Comparison of ENCODE assay signal across 10 cellular contexts in the genomic region with DNA sequence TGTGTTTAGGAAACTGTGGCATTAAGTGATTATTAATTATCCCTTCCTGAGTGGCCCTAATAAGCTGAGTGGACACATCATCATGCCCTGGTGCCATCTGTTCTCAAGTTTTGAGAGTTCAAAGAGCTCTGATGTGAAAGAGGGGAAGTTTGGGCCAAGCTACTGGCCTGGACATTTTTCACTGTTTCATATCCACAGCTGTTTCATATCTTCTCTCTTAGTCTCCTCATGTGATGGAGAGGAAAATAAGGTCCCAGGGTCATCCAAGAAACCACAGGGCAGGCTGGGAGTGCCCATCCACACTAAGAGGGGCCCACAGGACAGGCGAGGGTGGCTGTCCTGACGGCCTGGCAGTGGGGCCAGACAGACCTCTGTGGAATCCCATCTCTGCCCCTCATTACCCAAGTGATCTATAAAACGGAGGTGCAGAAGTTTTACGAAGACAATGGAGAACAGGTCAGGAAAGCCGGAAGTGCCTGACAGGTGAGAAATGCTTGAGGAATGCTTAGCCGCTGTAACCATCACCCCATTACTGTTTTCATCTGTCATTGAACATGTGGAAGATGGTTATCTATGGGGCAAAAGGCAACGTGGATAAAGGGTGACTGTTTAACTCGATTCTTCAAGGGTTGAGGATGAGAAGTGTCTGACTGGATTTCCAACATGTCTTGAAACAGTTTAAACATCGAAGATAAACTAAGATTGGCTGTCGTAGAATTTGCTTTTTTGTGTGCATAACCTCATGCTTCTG. TPM values are rescaled to one million over a fixed set of nuclear protein-coding genes. Genes with fewer than 3 reads are reported as not detected.
DNase-seq lines count a peak whose midpoint lies in the region; ATAC-seq and TF ChIP-seq lines count a peak whose summit lies in the region.
"Had no signal": no experiment of that assay in that cellular context is flagged by ENCODE, and none has a peak within 500 bp of the region (broad histone marks: within the 10 kb centered on the region; RNA-seq: fewer than 3 reads in every experiment).

No MANE protein-coding gene starts in this region.

- peaks cover 13 to 68% (median 54%) of the 10 kb centered on the region in 4 donors for H3K4me1 Mint-ChIP-seq in CD4-positive, CD25-positive, alpha-beta regulatory T cell
- peaks cover 26% of the 10 kb centered on the region for H3K4me1 Mint-ChIP-seq in nephron progenitor cell
- H3K4me1 Mint-ChIP-seq in osteocyte (ENCODE audit: unreplicated experiment) = peaks cover 15% of the 10 kb centered on the region

- ATAC-seq in CD4-positive, CD25-positive, alpha-beta regulatory T cell (ENCODE audit: low read depth in 2 of 2) = no peak
- ATAC-seq in HG02884 (IDR thresholded peaks at IDR 0.05; ENCODE audit: unreplicated experiment) (no peak), HG03135 (IDR thresholded peaks at IDR 0.05; ENCODE audit: unreplicated experiment) (no peak)

- no peaks in the 10 kb centered on the region for H3K27me3 Mint-ChIP-seq in CD4-positive, CD25-positive, alpha-beta regulatory T cell
- H3K27me3 Mint-ChIP-seq in nephron progenitor cell (ENCODE audit: low read depth, poor library complexity) = no peaks in the 10 kb centered on the region
- no peaks in the 10 kb centered on the region for H3K27me3 Mint-ChIP-seq in osteocyte (ENCODE audit: unreplicated experiment)

- peak overlapping the region; percentile 94 to 100 (median 99) for H3K27ac Mint-ChIP-seq in CD4-positive, CD25-positive, alpha-beta regulatory T cell
- H3K27ac Mint-ChIP-seq in nephron progenitor cell = peak overlapping the region; percentile 47
- H3K27ac Mint-ChIP-seq in osteocyte (ENCODE audit: unreplicated experiment) = no peak overlapping the region

- peak overlapping the region in 3 of 4 donors; percentile 22 to 77 (median 28) for H3K4me3 Mint-ChIP-seq in CD4-positive, CD25-positive, alpha-beta regulatory T cell
- H3K4me3 Mint-ChIP-seq in nephron progenitor cell (no peak overlapping the region), osteocyte (ENCODE audit: unreplicated experiment) (no peak overlapping the region)

- peak overlapping the region; percentile 87 for H3K27ac ChIP-seq in CD4-positive, CD25-positive, alpha-beta regulatory T cell (ENCODE audit: insufficient read depth, low read length, poor library complexity, severe bottlenecking)

- no peaks in the 10 kb centered on the region for H3K27me3 ChIP-seq in CD4-positive, CD25-positive, alpha-beta regulatory T cell (ENCODE audit: control insufficient read depth, insufficient read depth, low read length)

- no peak for DNase-seq in CD4-positive, CD25-positive, alpha-beta regulatory T cell
- DNase-seq in HT1080 (ENCODE audit: low read depth) (peak; percentile 73), cardiac fibroblast (ENCODE audit: low read depth in 2 of 2) (peak; percentile 30 to 56), nephron progenitor cell (no peak), GM13976 (ENCODE audit: low spot score) (no peak), osteocyte (ENCODE audit: extremely low spot score, unreplicated experiment) (no peak)
- DNase-seq: DMS 273 treated with DMSO at 0.1 percent for 48 hours, NCI-H2081 treated with DMSO at 0.1 percent for 48 hours had no signal

- peaks cover 50% of the 10 kb centered on the region for H3K4me1 ChIP-seq in CD4-positive, CD25-positive, alpha-beta regulatory T cell (ENCODE audit: control insufficient read depth, insufficient read depth, low read length, poor library complexity, severe bottlenecking)

- peaks cover 7% of the 10 kb centered on the region for H3K36me3 Mint-ChIP-seq in CD4-positive, CD25-positive, alpha-beta regulatory T cell
- H3K36me3 Mint-ChIP-seq in nephron progenitor cell (ENCODE audit: low read depth) = peaks cover 35% of the 10 kb centered on the region
- H3K36me3 Mint-ChIP-seq in osteocyte (ENCODE audit: unreplicated experiment) = peaks cover 8% of the 10 kb centered on the region

- no peaks in the 10 kb centered on the region for H3K9me3 ChIP-seq in CD4-positive, CD25-positive, alpha-beta regulatory T cell (ENCODE audit: control insufficient read depth in 2 of 2, low read length in 2 of 2)

- H3K9me3 Mint-ChIP-seq in CD4-positive, CD25-positive, alpha-beta regulatory T cell = no peaks in the 10 kb centered on the region
- no peaks in the 10 kb centered on the region for H3K9me3 Mint-ChIP-seq in nephron progenitor cell
- H3K9me3 Mint-ChIP-seq in osteocyte (ENCODE audit: unreplicated experiment) = no peaks in the 10 kb centered on the region

- H3K36me3 ChIP-seq in CD4-positive, CD25-positive, alpha-beta regulatory T cell (ENCODE audit: control insufficient read depth, insufficient read depth, low read length) = no peaks in the 10 kb centered on the region

- in situ Hi-C loops in GM13976 (cut with MboI; ENCODE audit: low sequenced_read_pairs, unreplicated experiment) = loop anchor here (25.0 kb wide), 1 partner anchor 364 kb away; the partner anchor contains the start of genes CCDC142, LBX2 and TTC31

- no peak for TF ChIP-seq CTCF in cardiac fibroblast (IDR thresholded peaks at IDR 0.05; ENCODE audit: low read depth, low read length)
- no peak for TF ChIP-seq CTCF in nephron progenitor cell (IDR thresholded peaks at IDR 0.05)
- TF ChIP-seq CTCF in GM13976 (IDR thresholded peaks at IDR 0.05; ENCODE audit: borderline replicate concordance, control extremely low read depth, extremely low read depth, insufficient read depth, missing control alignments) = no peak
- no peak for TF ChIP-seq CTCF in osteocyte (IDR thresholded peaks at IDR 0.05)

- no peak overlapping the region for H3K4me3 ChIP-seq in CD4-positive, CD25-positive, alpha-beta regulatory T cell (ENCODE audit: low read depth, low read length)
- H3K4me3 ChIP-seq in cardiac fibroblast (replicated peaks in 1 of 2; ENCODE audit: low read depth in 2 of 2, low read length in 2 of 2) = no peak overlapping the region

RNA-seq across cellular contexts. Expression of gene HK2, which starts 17.1 kb away (rescaled TPM):
- 11.4 TPM for total RNA-seq in CD4-positive, CD25-positive, alpha-beta regulatory T cell
- 1 to 10 TPM; 2.7 to 5.6 (median 4.1) TPM for polyA plus RNA-seq in CD4-positive, CD25-positive, alpha-beta regulatory T cell
- 13.3 and 18.2 TPM in 2 replicates for total RNA-seq in HT1080 (2014; rRNA removed; shearing (Covaris generic))
- 40.3 and 50.9 TPM in 2 replicates for polyA plus RNA-seq in HT1080 (2015; cell fraction: cytosol; rRNA removed)
- polyA plus RNA-seq in HT1080 (2015; cell fraction: nucleus; rRNA removed) = 132 and 148 TPM in 2 replicates
- total RNA-seq in osteocyte = 13.8 and 14.1 TPM in 2 replicates

Comparison
In these comparisons a context has a peak if more than half of its experiments do, and no peak if none do; other contexts are left out.
1. DNase-seq: peak in HT1080 (single experiment) and cardiac fibroblast (2 of 2); none in CD4-positive, CD25-positive, alpha-beta regulatory T cell (0 of 3), nephron progenitor cell (single experiment), GM13976 (single experiment) and osteocyte (single experiment).
2. H3K4me3 Mint-ChIP-seq: peak in CD4-positive, CD25-positive, alpha-beta regulatory T cell (3 of 4); none in nephron progenitor cell (single experiment) and osteocyte (single experiment).